ENCODE assay signal across 18 cellular contexts in the genomic region with DNA sequence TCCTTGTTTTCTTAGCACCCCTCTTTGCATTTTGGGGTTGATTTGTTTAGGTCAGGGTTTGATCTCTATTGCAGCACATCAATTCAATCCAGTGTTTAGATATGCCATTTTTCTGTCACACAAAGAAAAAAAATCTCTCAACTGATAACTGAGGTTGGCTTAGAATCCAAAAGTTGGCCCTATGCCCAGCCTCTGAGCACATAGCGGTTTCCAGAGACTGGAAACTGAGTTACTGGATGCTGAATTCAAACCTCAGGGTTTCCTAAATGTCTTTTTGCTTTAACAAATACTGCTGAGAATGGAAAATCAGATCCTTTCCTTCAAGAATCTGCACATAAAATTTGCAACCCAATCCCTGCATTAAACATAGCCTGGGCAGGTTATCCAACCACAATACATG. TPM values are rescaled to one million over a fixed set of nuclear protein-coding genes. Genes with fewer than 3 reads are reported as not detected.
A peak's percentile ranks its signal among the peaks of the same experiment; 100 is the strongest.
DNase-seq lines count a peak whose midpoint lies in the region; ATAC-seq, FAIRE-seq and TF ChIP-seq lines count a peak whose summit lies in the region.
"Had no signal": no experiment of that assay in that cellular context is flagged by ENCODE, and none has a peak within 500 bp of the region (broad histone marks: within the 10 kb centered on the region; RNA-seq: fewer than 3 reads in every experiment).

No MANE protein-coding gene starts in this region.

- no peak overlapping the region for H3K27ac Mint-ChIP-seq in CD8-positive, alpha-beta memory T cell
- H3K27ac Mint-ChIP-seq: dendritic cell treated with granulocyte-macrophage colony-stimulating factor and Interleukin-4, amounts not matched to agents 40 ng/mL and 50 ng/mL, for 4 days; natural killer cell had no signal

- WGBS in K562 (ENCODE audit: insufficient coverage, low coverage, missing lambda C conversion rate) = 0% methylated on average over 1 of the region's 1 CpG
- WGBS in hepatocyte (ENCODE audit: low lambda C conversion rate, missing lambda C conversion rate) = 45% methylated on average over 1 of the region's 1 CpG

- intact Hi-C loops in K562 (cut with micrococcal nuclease) = no loop called here

- BruUV-seq in K562 (replicated peaks; lab: Mats Ljungman, UMichigan) = no TSS peak

- POLR2A ChIA-PET in K562 (lab: Yijun Ruan, JAX) = no interaction called here
- POLR2A ChIA-PET in CD8-positive, alpha-beta memory T cell (lab: Charles Lee) = no interaction called here

- no peaks in the 10 kb centered on the region for H3K9me1 ChIP-seq in K562 (ENCODE audit: control insufficient read depth, insufficient read depth, low read length)

- H3K9me3 Mint-ChIP-seq in CD8-positive, alpha-beta memory T cell = no peaks in the 10 kb centered on the region
- H3K9me3 Mint-ChIP-seq: dendritic cell treated with granulocyte-macrophage colony-stimulating factor and Interleukin-4, amounts not matched to agents 40 ng/mL and 50 ng/mL, for 4 days; natural killer cell had no signal

- peaks cover 18 to 79% of the 10 kb centered on the region in 2 donors for H3K27me3 Mint-ChIP-seq in CD8-positive, alpha-beta memory T cell

- FAIRE-seq in K562 (lab: Jason Lieb, UNC) = no peak

- no peak overlapping the region for H3K9ac ChIP-seq in K562 (ENCODE audit: insufficient read depth in 1 of 2, low read depth in 2 of 2, low read length in 2 of 2)

- H3K9me2 ChIP-seq in hepatocyte (replicated peaks; ENCODE audit: insufficient read depth) = no peaks in the 10 kb centered on the region

- no peak for TF ChIP-seq EP300 in K562 (IDR thresholded peaks at IDR 0.05; ENCODE audit: low read length)

- CTCF ChIA-PET in K562 (lab: Yijun Ruan, JAX; ENCODE audit: low intra/inter-chr PET ratio) = no interaction called here
- CTCF ChIA-PET in CD8-positive, alpha-beta memory T cell (lab: Charles Lee) = no interaction called here

- H3K27ac ChIP-seq in K562 (ENCODE audit: extremely low read depth, low read depth, low read length) (no peak overlapping the region), hepatocyte (peak overlapping the region; percentile 54)
- H3K27ac ChIP-seq in CD8-positive, alpha-beta memory T cell (ENCODE audit: low read depth, low read length) = no peak overlapping the region
- H3K27ac ChIP-seq: PC-9, spleen had no signal

- H3K4me2 ChIP-seq in K562 (ENCODE audit: insufficient read depth, low read length) = no peak overlapping the region
- H3K4me2 ChIP-seq in hepatocyte = no peak overlapping the region
- H3K4me2 ChIP-seq: PC-9 had no signal

- H3K4me1 ChIP-seq in K562 (replicated peaks in 1 of 2; ENCODE audit: control insufficient read depth in 2 of 2, insufficient read depth in 2 of 2, low read length in 2 of 2) (peaks cover 0 to 10% of the 10 kb centered on the region in 2 experiments; a peak in 3 of 5 replicates), hepatocyte (ENCODE audit: insufficient read depth) (no peaks in the 10 kb centered on the region)
- H3K4me1 ChIP-seq in CD8-positive, alpha-beta memory T cell (ENCODE audit: insufficient read depth, low read length) = peaks cover 6% of the 10 kb centered on the region

- no peak for TF ChIP-seq CTCF in K562 (IDR thresholded peaks at IDR 0.05 in 2 of 3, conservative IDR thresholded peaks at IDR 0.05 in 1 of 3; ENCODE audit: insufficient read depth in 2 of 3, low read depth in 1 of 3, low read length in 3 of 3)
- TF ChIP-seq CTCF in hepatocyte (IDR thresholded peaks at IDR 0.05; ENCODE audit: poor library complexity) = no peak

- H3K27me3 ChIP-seq in K562 (ENCODE audit: control insufficient read depth in 2 of 2, insufficient read depth in 2 of 2, low read length in 2 of 2) (peaks cover 8 to 14% of the 10 kb centered on the region in 2 experiments), hepatocyte (peaks cover 12% of the 10 kb centered on the region)
- H3K27me3 ChIP-seq in CD8-positive, alpha-beta memory T cell (ENCODE audit: insufficient read depth, low read length, poor library complexity, severe bottlenecking) = peaks cover 22% of the 10 kb centered on the region

- DNase-seq in G401 (ENCODE audit: low spot score) (peak; percentile 49), NCI-H1092 (lab: John Stamatoyannopoulos, UW) (peak; percentile 36), K562 (ENCODE audit: extremely low read depth in 1 of 4, low spot score in 3 of 4) (no peak), hepatocyte (ENCODE audit: low spot score) (peak; percentile 30), NCI-H1436 (lab: John Stamatoyannopoulos, UW) (no peak)
- DNase-seq in CD8-positive, alpha-beta memory T cell = no peak
- DNase-seq: activated CD4-positive, alpha-beta T cell treated with anti-CD3 and anti-CD28 coated beads for 4 hours; activated effector memory CD4-positive, alpha-beta T cell treated with Interleukin-2 at 50 U/mL for 16 hours; amniotic stem cell; GOT3; natural killer cell; NCI-H1694; NCI-H526; PC-9; posterior cingulate gyrus; spleen had no signal

- H3K4me1 Mint-ChIP-seq in CD8-positive, alpha-beta memory T cell = peaks cover 5 to 13% (median 12%) of the 10 kb centered on the region in 3 donors

- no peak overlapping the region for H3K4me3 ChIP-seq in K562
- H3K4me3 ChIP-seq in hepatocyte = no peak overlapping the region
- no peak overlapping the region for H3K4me3 ChIP-seq in CD8-positive, alpha-beta memory T cell (ENCODE audit: low read length)
- H3K4me3 ChIP-seq: PC-9, spleen had no signal

- H3K4me3 Mint-ChIP-seq in CD8-positive, alpha-beta memory T cell = no peak overlapping the region
- H3K4me3 Mint-ChIP-seq: dendritic cell treated with granulocyte-macrophage colony-stimulating factor and Interleukin-4, amounts not matched to agents 40 ng/mL and 50 ng/mL, for 4 days; natural killer cell had no signal

- no peaks in the 10 kb centered on the region for H3K36me3 Mint-ChIP-seq in CD8-positive, alpha-beta memory T cell
- H3K36me3 Mint-ChIP-seq: natural killer cell had no signal

- TF ChIP-seq POLR2A in K562 (conservative IDR thresholded peaks at IDR 0.05) = no peak

- no peaks in the 10 kb centered on the region for H3K79me2 ChIP-seq in K562 (ENCODE audit: control insufficient read depth, insufficient read depth, low read length)
- no peaks in the 10 kb centered on the region for H3K79me2 ChIP-seq in hepatocyte

- ATAC-seq in K562 = no peak
- no peak for ATAC-seq in HG03354 (IDR thresholded peaks at IDR 0.05; ENCODE audit: poor library complexity, severe bottlenecking, unreplicated experiment)
- ATAC-seq: natural killer cell had no signal

- no peaks in the 10 kb centered on the region; the same call in 1 of the 2 replicates for H3K9me3 ChIP-seq in K562 (replicated peaks; ENCODE audit: control insufficient read depth, insufficient read depth, low read depth, low read length)
- no peaks in the 10 kb centered on the region for H3K9me3 ChIP-seq in hepatocyte (ENCODE audit: low read depth)
- no peaks in the 10 kb centered on the region for H3K9me3 ChIP-seq in CD8-positive, alpha-beta memory T cell (ENCODE audit: low read length)
- H3K9me3 ChIP-seq: spleen had no signal

- H2AFZ ChIP-seq in K562 (ENCODE audit: low read depth, low read length) = no peak overlapping the region
- H2AFZ ChIP-seq in hepatocyte = no peak overlapping the region
- H2AFZ ChIP-seq: PC-9 had no signal

- H4K20me1 ChIP-seq in K562 (replicated peaks; ENCODE audit: control insufficient read depth, insufficient read depth, low read length) (no peaks in the 10 kb centered on the region), hepatocyte (ENCODE audit: insufficient read depth, poor library complexity, severe bottlenecking) (no peaks in the 10 kb centered on the region)

- H3K36me3 ChIP-seq in K562 (ENCODE audit: control insufficient read depth, insufficient read depth, low read length) (no peaks in the 10 kb centered on the region), hepatocyte (replicated peaks; ENCODE audit: insufficient read depth, low read depth) (no peaks in the 10 kb centered on the region)
- H3K36me3 ChIP-seq in CD8-positive, alpha-beta memory T cell (ENCODE audit: insufficient read depth, low read length) = no peaks in the 10 kb centered on the region
- H3K36me3 ChIP-seq: spleen had no signal

- in situ Hi-C loops in G401 (cut with HindIII; ENCODE audit: low sequenced_read_pairs) = no loop called here
- in situ Hi-C loops in K562 (cut with MboI) = no loop called here

- no peak for TF ChIP-seq RAD21 in K562 (CRISPR knock-in tag; conservative IDR thresholded peaks at IDR 0.05 in 1 of 2, IDR thresholded peaks at IDR 0.05 in 1 of 2)

TF ChIP-seq in K562, 482 proteins besides CTCF, POLR2A, EP300 and RAD21:
- TF ChIP-seq SREBF2 (CRISPR knock-in tag; IDR thresholded peaks at IDR 0.05) (no peak), NFIC (IDR thresholded peaks at IDR 0.05) (peak; percentile 64)

RNA-seq across cellular contexts. Expression of gene P4HA3, which starts 4.0 kb away (rescaled TPM):
- 0.85 and 1.8 TPM in 2 replicates for total RNA-seq in G401 (2014; rRNA removed; shearing (Covaris generic))
- not detected in 2 replicates for total RNA-seq in K562 (2011; cell fraction: chromatin; rRNA removed; ENCODE audit: low replicate concordance)
- not detected in 2 replicates for total RNA-seq in K562 (2011; cell fraction: nucleolus; rRNA removed)
- not detected in 2 replicates for total RNA-seq in K562 (2011; cell fraction: nucleoplasm; rRNA removed)
- total RNA-seq in K562 (2014; rRNA removed) (not detected in 2 replicates), K562 (2014; rRNA removed; fragmentation: Illumina TruSeq; extraction: Trizol) (not detected in 2 replicates), K562 (2015; rRNA removed; fragmentation: Illumina TruSeq; extraction: Trizol) (not detected in 2 replicates), K562 (2021) (not detected in 2 replicates), hepatocyte (1.3 and 1.4 TPM in 2 replicates)
- polyA plus RNA-seq in K562 (2011; rRNA removed) (0.03 TPM in 1 of 2 replicates, not detected in the other), K562 (2014; fragmentation: Illumina TruSeq; extraction: Trizol) (not detected in 2 replicates), K562 (2014; fragmentation: Nextera tagmentation; extraction: Ambion mirVana) (under 1 TPM in 1 of 2 experiments, not detected in 1; 0.01 TPM), K562 (2014; rRNA removed) (not detected in 2 replicates), hepatocyte (2.3 and 2.9 TPM in 2 replicates)
- not detected in 2 replicates for polyA plus RNA-seq in K562 (2011; cell fraction: cytosol; rRNA removed)
- polyA plus RNA-seq in K562 (2011; cell fraction: nucleus; rRNA removed) = not detected in 2 replicates
- polyA plus RNA-seq in K562 (2012) = 0.04 and 0.07 TPM in 2 replicates
- not detected in 2 replicates for polyA minus RNA-seq in K562 (2011; rRNA and poly(A)+ RNA removed)
- polyA minus RNA-seq in K562 (2011; cell fraction: cytosol; rRNA and poly(A)+ RNA removed) = not detected in 2 replicates
- not detected in 2 replicates for polyA minus RNA-seq in K562 (2011; cell fraction: nucleus; rRNA and poly(A)+ RNA removed)
- not detected for total RNA-seq in CD8-positive, alpha-beta memory T cell
- polyA plus RNA-seq in CD8-positive, alpha-beta memory T cell = not detected
- total RNA-seq: natural killer cell had no signal

Comparison
In these comparisons a context has a peak if more than half of its experiments do, and no peak if none do; other contexts are left out.
1. DNase-seq: peak in G401 (single experiment), NCI-H1092 (single experiment) and hepatocyte (single experiment); none in K562 (0 of 4), CD8-positive, alpha-beta memory T cell (0 of 5) and NCI-H1436 (single experiment).